Comparison of ENCODE assay signal across 1 cellular context in genomic region chr3:98733778-98734281, GRCh38.
A peak's percentile ranks its signal among the peaks of the same experiment; 100 is the strongest.
TF ChIP-seq lines count a peak whose summit lies in the region.

No MANE protein-coding gene starts in this region.

TF ChIP-seq in GM12878, 131 proteins besides CTCF, POLR2A, EP300 and RAD21 (continued from another document):
- TF ChIP-seq BCLAF1 (IDR thresholded peaks at IDR 0.05) (no peak), SRF (IDR thresholded peaks at IDR 0.05; ENCODE audit: low read depth in 2 of 2, low read length in 2 of 2) (no peak), ESRRA (IDR thresholded peaks at IDR 0.05; ENCODE audit: low read length) (no peak), SIX5 (IDR thresholded peaks at IDR 0.05; ENCODE audit: low read depth, low read length, severe bottlenecking) (no peak), CUX1 (IDR thresholded peaks at IDR 0.05; ENCODE audit: insufficient replicate concordance, low read depth, low read length) (no peak), RBBP5 (conservative IDR thresholded peaks at IDR 0.05) (no peak), SPI1 (IDR thresholded peaks at IDR 0.05; ENCODE audit: borderline replicate concordance, insufficient read depth, low read depth, low read length) (no peak), CREB1 (IDR thresholded peaks at IDR 0.05; ENCODE audit: low read depth) (no peak), PAX8 (IDR thresholded peaks at IDR 0.05) (no peak), LARP7 (IDR thresholded peaks at IDR 0.05) (0 out of 2 replicates have a peak, but pooled peaks have one; percentile 50), SKIL (IDR thresholded peaks at IDR 0.05; ENCODE audit: low read depth, poor library complexity, severe bottlenecking) (peak; percentile 69), MYC (IDR thresholded peaks at IDR 0.05; ENCODE audit: insufficient read depth, insufficient read length, insufficient replicate concordance, low read length, severe bottlenecking) (no peak), CBX5 (IDR thresholded peaks at IDR 0.05; ENCODE audit: low read depth) (no peak), POLR2AphosphoS2 (IDR thresholded peaks at IDR 0.05; ENCODE audit: low read depth, low read length) (no peak), ZBTB33 (IDR thresholded peaks at IDR 0.05) (no peak), GATAD2B (conservative IDR thresholded peaks at IDR 0.05; ENCODE audit: low read depth) (0 out of 2 replicates have a peak, but pooled peaks have one; percentile 44), TCF12 (IDR thresholded peaks at IDR 0.05; ENCODE audit: low read depth, low read length) (peak; percentile 73; the same call in 1 of the 2 replicates), CREM (IDR thresholded peaks at IDR 0.05; ENCODE audit: low read depth) (peak; percentile 36; the same call in 1 of the 2 replicates), USF2 (IDR thresholded peaks at IDR 0.05; ENCODE audit: borderline replicate concordance, low read depth, low read length) (peak; percentile 23; the same call in 1 of the 2 replicates), NKRF (conservative IDR thresholded peaks at IDR 0.05) (peak; percentile 64; the same call in 1 of the 2 replicates), MEF2B (IDR thresholded peaks at IDR 0.05; ENCODE audit: partially characterized antibody, poor library complexity, severe bottlenecking) (peak; percentile 36), ZNF24 (IDR thresholded peaks at IDR 0.05) (no peak), RELB (IDR thresholded peaks at IDR 0.05; ENCODE audit: low read depth) (peak; percentile 49; the same call in 1 of the 2 replicates), FOS (IDR thresholded peaks at IDR 0.05; ENCODE audit: borderline replicate concordance, extremely low read depth, insufficient read length) (no peak), ZNF687 (IDR thresholded peaks at IDR 0.05) (peak; percentile 93), POLR2AphosphoS5 (IDR thresholded peaks at IDR 0.05; ENCODE audit: low read length) (peak; percentile 52; the same call in 1 of the 2 replicates), RAD51 (IDR thresholded peaks at IDR 0.05) (peak; percentile 85)
